In the genomic region with DNA sequence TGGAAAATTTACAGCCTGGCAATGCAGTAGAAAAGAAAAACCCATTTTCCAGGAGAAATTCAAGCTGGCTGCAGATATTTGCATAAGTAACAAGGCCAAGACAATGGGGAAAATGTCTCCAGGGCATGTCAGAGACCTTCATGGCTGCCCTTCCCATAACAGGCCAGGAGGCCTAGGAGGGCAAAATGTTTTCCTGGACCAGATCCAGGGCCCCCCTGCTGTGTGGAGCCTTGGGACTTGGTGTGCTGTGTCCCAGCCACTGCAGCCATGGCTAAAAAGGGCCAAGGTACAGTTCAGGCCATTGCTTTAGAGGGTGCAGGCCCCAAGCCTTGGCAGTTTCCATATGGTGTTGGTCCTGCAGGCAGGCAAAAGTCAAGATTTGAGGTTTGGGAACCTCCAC, we compare ENCODE assay signal across 11 cellular contexts. TPM values are rescaled to one million over a fixed set of nuclear protein-coding genes. Genes with fewer than 3 reads are reported as not detected.
"Had no signal": no experiment of that assay in that cellular context is flagged by ENCODE, and none has a peak within 500 bp of the region (broad histone marks: within the 10 kb centered on the region; RNA-seq: fewer than 3 reads in every experiment).

No MANE protein-coding gene starts in this region.

- H3K4me1 Mint-ChIP-seq: IgD-negative memory B cell had no signal

- H3K27ac Mint-ChIP-seq: GM23338, H9, IgD-negative memory B cell had no signal

- H3K4me3 ChIP-seq: GM23338 had no signal

- FAIRE-seq: H1, H54, HepG2 had no signal

- H3K4me2 ChIP-seq: GM23338 had no signal

- H3K27me3 Mint-ChIP-seq: IgD-negative memory B cell had no signal

- H3K27ac ChIP-seq: HL-60 had no signal

- H3K4me3 Mint-ChIP-seq: GM23338, H9, IgD-negative memory B cell had no signal

- ATAC-seq: GM23338, HepG2 had no signal

- DNase-seq: H9, HCEC 1CT, Kasumi-1, KG1 had no signal

RNA-seq across cellular contexts. Expression of a gene that starts 29.8 kb away (rescaled TPM):
- total RNA-seq: HepG2, HT1080 had no signal
- polyA plus RNA-seq: HepG2, IgD-negative memory B cell had no signal
